Comparison of ENCODE assay signal across 8 cellular contexts in genomic region chr2:238203104-238203972, GRCh38. TPM values are rescaled to one million over a fixed set of nuclear protein-coding genes. Genes with fewer than 3 reads are reported as not detected.
DNase-seq lines count a peak whose midpoint lies in the region; ATAC-seq, FAIRE-seq and TF ChIP-seq lines count a peak whose summit lies in the region.

Gene ILKAP, minus strand, starts transcription at chr2:238203695. Its CDS starts 142 bp downstream, at chr2:238203553.

- H3K36me3 Mint-ChIP-seq in T-cell = no peaks in the 10 kb centered on the region
- H3K36me3 Mint-ChIP-seq in type B pancreatic cell = peaks cover 13% of the 10 kb centered on the region

- H3K9me3 Mint-ChIP-seq in T-cell (no peaks in the 10 kb centered on the region), type B pancreatic cell (no peaks in the 10 kb centered on the region)

- FAIRE-seq in GM12891 (lab: Jason Lieb, UNC) = peak; percentile 95

- DNase-seq in GM12891 (ENCODE audit: insufficient read length, low spot score) = peak; percentile 99
- DNase-seq in NCI-H1417 (lab: John Stamatoyannopoulos, UW) = peak; percentile 79 to 89 (median 88)
- DNase-seq in T-cell = peak; percentile 78 to 92 (median 87)
- peak; percentile 95 for DNase-seq in adipocyte (ENCODE audit: low read depth)
- DNase-seq in cardiac septum (ENCODE audit: low spot score) = peak; percentile 95
- peak; percentile 73 to 98 (median 86) for DNase-seq in posterior cingulate gyrus
- DNase-seq in type B pancreatic cell (ENCODE audit: extremely low spot score, unreplicated experiment) = peak; percentile 89

- intact Hi-C loops in cardiac septum (cut with DNase I) = loop anchor here (2.0 kb wide), 1 partner anchor 143 kb away; the partner anchor contains the start of gene SCLY
- intact Hi-C loops in posterior cingulate gyrus (cut with DNase I) = loop anchor here (2.0 to 5.0 kb wide), 2 partner anchors 37 to 236 kb away; partner anchors contain the start of genes HES6 and UBE2F

- H3K27me3 Mint-ChIP-seq in T-cell (no peaks in the 10 kb centered on the region), type B pancreatic cell (no peaks in the 10 kb centered on the region)

- H3K9ac ChIP-seq in adipocyte (ENCODE audit: low read length) = peak within 1 kb of the TSS; percentile 95

- POLR2A ChIA-PET in T-cell (lab: Charles Lee) = interaction anchor here in 1 of 2 donors (0.6 kb wide), 1 partner anchor 11 kb away, joined by 3 read pairs; no protein-coding TSS in a partner anchor

- peaks cover 11% of the 10 kb centered on the region for H3K27me3 ChIP-seq in adipocyte (replicated peaks; ENCODE audit: control insufficient read depth, insufficient read depth, low read length)

- CTCF ChIA-PET in T-cell (lab: Charles Lee) = interaction anchor here (0.6 to 0.7 kb wide), 2 partner anchors 15 to 31 kb away, joined by 3 to 4 read pairs; no protein-coding TSS in a partner anchor

- TF ChIP-seq CTCF in type B pancreatic cell (conservative IDR thresholded peaks at IDR 0.05) = no peak

- peak within 1 kb of the TSS; percentile 84 to 87 (median 85) for H3K4me3 Mint-ChIP-seq in T-cell
- peak within 1 kb of the TSS; percentile 93 for H3K4me3 Mint-ChIP-seq in type B pancreatic cell

- peaks cover 21% of the 10 kb centered on the region for H3K4me1 ChIP-seq in adipocyte (ENCODE audit: control insufficient read depth, insufficient read depth, low read length)

- TF ChIP-seq POLR2A in GM12891 (IDR thresholded peaks at IDR 0.05; ENCODE audit: low read depth, low read length) = peak; percentile 71

- H3K4me3 ChIP-seq in adipocyte (ENCODE audit: low read length) = peak within 1 kb of the TSS; percentile 94

- no peaks in the 10 kb centered on the region for H3K36me3 ChIP-seq in adipocyte (ENCODE audit: control insufficient read depth, insufficient read depth, low read length, severe bottlenecking)

- H3K4me1 Mint-ChIP-seq in T-cell (peaks cover 48 to 53% (median 49%) of the 10 kb centered on the region in 3 donors), type B pancreatic cell (ENCODE audit: unreplicated experiment) (peaks cover 37% of the 10 kb centered on the region)

- no peaks in the 10 kb centered on the region for H3K9me3 ChIP-seq in adipocyte (ENCODE audit: control insufficient read depth, low read length)

- peak; percentile 96 for ATAC-seq in HG02759 (IDR thresholded peaks at IDR 0.05; ENCODE audit: unreplicated experiment)
- ATAC-seq in T-cell (replicated peaks in 1 of 4) = peak; percentile 97 to 99 (median 97)

- H3K27ac Mint-ChIP-seq in T-cell (peak within 1 kb of the TSS; percentile 82 to 89), type B pancreatic cell (peak within 1 kb of the TSS; percentile 87)

TF ChIP-seq in GM12891, 5 proteins besides CTCF, POLR2A, EP300 and RAD21:
- TF ChIP-seq POU2F2 (IDR thresholded peaks at IDR 0.05; ENCODE audit: low read depth, low read length) (no peak), POLR2AphosphoS5 (IDR thresholded peaks at IDR 0.05; ENCODE audit: low read depth, low read length) (peak; percentile 69), TAF1 (IDR thresholded peaks at IDR 0.05; ENCODE audit: low read depth, low read length) (no peak; the same call in 1 of the 2 replicates)

RNA-seq across cellular contexts. Expression of gene ILKAP, which starts in this region (rescaled TPM):
- polyA plus RNA-seq in GM12891 (2012; ENCODE audit: low read depth, missing spikeins) = 23.0 TPM
- 100 to 1,000 TPM in 2 of 5 donors, 10 to 100 TPM in 3; 72.8 to 120 (median 76.3) TPM for total RNA-seq in T-cell
- 29.5 TPM for total RNA-seq in cardiac septum
- total RNA-seq in type B pancreatic cell (ENCODE audit: low replicate concordance) = 36.7 and 50.4 TPM in 2 replicates

Comparison
In these comparisons a context has a peak if more than half of its experiments do, and no peak if none do; other contexts are left out.
1. Peak in every context shown above with its lines: DNase-seq, ATAC-seq and H3K4me3 ChIP-seq.